ENCODE assay signal across 1 cellular context in genomic region chr10:73044378-73045285, GRCh38.
TF ChIP-seq lines count a peak whose summit lies in the region.

No MANE protein-coding gene starts in this region.

TF ChIP-seq in K562, 482 proteins besides CTCF, POLR2A, EP300 and RAD21 (continued from another document):
- TF ChIP-seq, protein P1, sequence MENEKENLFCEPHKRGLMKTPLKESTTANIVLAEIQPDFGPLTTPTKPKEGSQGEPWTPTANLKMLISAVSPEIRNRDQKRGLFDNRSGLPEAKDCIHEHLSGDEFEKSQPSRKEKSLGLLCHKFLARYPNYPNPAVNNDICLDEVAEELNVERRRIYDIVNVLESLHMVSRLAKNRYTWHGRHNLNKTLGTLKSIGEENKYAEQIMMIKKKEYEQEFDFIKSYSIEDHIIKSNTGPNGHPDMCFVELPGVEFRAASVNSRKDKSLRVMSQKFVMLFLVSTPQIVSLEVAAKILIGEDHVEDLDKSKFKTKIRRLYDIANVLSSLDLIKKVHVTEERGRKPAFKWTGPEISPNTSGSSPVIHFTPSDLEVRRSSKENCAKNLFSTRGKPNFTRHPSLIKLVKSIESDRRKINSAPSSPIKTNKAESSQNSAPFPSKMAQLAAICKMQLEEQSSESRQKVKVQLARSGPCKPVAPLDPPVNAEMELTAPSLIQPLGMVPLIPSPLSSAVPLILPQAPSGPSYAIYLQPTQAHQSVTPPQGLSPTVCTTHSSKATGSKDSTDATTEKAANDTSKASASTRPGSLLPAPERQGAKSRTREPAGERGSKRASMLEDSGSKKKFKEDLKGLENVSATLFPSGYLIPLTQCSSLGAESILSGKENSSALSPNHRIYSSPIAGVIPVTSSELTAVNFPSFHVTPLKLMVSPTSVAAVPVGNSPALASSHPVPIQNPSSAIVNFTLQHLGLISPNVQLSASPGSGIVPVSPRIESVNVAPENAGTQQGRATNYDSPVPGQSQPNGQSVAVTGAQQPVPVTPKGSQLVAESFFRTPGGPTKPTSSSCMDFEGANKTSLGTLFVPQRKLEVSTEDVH (IDR thresholded peaks at IDR 0.05; ENCODE audit: low read depth, partially characterized antibody) = no peak
- TF ChIP-seq PHB2 (IDR thresholded peaks at IDR 0.05; ENCODE audit: low read depth) (no peak), ZNF830 (CRISPR knock-in tag; IDR thresholded peaks at IDR 0.05) (no peak)
